In genomic region chr1:228225740-228226139, GRCh38 we compare ENCODE assay signal across 28 cellular contexts.
"Had no signal": no experiment of that assay in that cellular context is flagged by ENCODE, and none has a peak within 500 bp of the region (broad histone marks: within the 10 kb centered on the region; RNA-seq: fewer than 3 reads in every experiment).

No MANE protein-coding gene starts in this region.

- H3K4me3 Mint-ChIP-seq: naive thymus-derived CD4-positive, alpha-beta T cell; nephron; neural progenitor cell; stimulated activated naive B cell treated with anti-CD40 and anti-IgM and Interleukin-4, amounts not matched to agents 10 μg/mL and 1 μg/mL and 100 μg/mL, for 72 hours; stimulated activated naive CD8-positive, alpha-beta T cell treated with anti-CD3 and anti-CD28 coated beads, Interleukin-15, Interleukin-2, amounts not matched to agents 100 ng/mL and 50 ng/mL, for 24 hours had no signal

- H3K4me1 Mint-ChIP-seq: nephron had no signal

- H3K36me3 ChIP-seq: neural progenitor cell, thoracic aorta had no signal

- H3K9me3 ChIP-seq: prostate gland had no signal

- H3K27ac ChIP-seq: dorsolateral prefrontal cortex, epithelial cell of prostate, foreskin keratinocyte, neural progenitor cell, parathyroid adenoma, prostate gland, sigmoid colon, skin epidermis, spleen, thoracic aorta, tibial nerve, upper lobe of left lung had no signal

- H3K27me3 ChIP-seq: dorsolateral prefrontal cortex, foreskin keratinocyte, heart right ventricle, neural progenitor cell, sigmoid colon, spleen, tibial nerve, upper lobe of left lung had no signal

- H3K27me3 Mint-ChIP-seq: naive thymus-derived CD4-positive, alpha-beta T cell; stimulated activated naive B cell treated with anti-CD40 and anti-IgM and Interleukin-4, amounts not matched to agents 10 μg/mL and 1 μg/mL and 100 μg/mL, for 72 hours; stimulated activated naive CD8-positive, alpha-beta T cell treated with anti-CD3 and anti-CD28 coated beads, Interleukin-15, Interleukin-2, amounts not matched to agents 100 ng/mL and 50 ng/mL, for 24 hours had no signal

- H3K4me3 ChIP-seq: dorsolateral prefrontal cortex, heart right ventricle, neural progenitor cell, prostate gland, sigmoid colon, skin epidermis, spleen, thoracic aorta, tibial nerve, upper lobe of left lung had no signal

- ATAC-seq: esophagus mucosa; foreskin keratinocyte; left colon; naive thymus-derived CD4-positive, alpha-beta T cell; right cardiac atrium; stimulated activated naive B cell treated with anti-CD40 and anti-IgM and Interleukin-4, amounts not matched to agents 10 μg/mL and 1 μg/mL and 100 μg/mL, for 72 hours had no signal

- DNase-seq: cerebellar nuclear complex; dorsolateral prefrontal cortex; effector CD4-positive, alpha-beta T cell; foreskin keratinocyte; glutamatergic neuron; heart right ventricle; hippocampal formation; kidney glomerular epithelial cell; left colon; mesenchymal stem cell; midbrain; naive thymus-derived CD4-positive, alpha-beta T cell; right cardiac atrium; sigmoid colon; spleen; stimulated activated CD4-positive, alpha-beta T cell treated with anti-CD3 and anti-CD28 coated beads, Interleukin-4, amount 100 ng/mL, for 4 hours; stimulated activated naive B cell treated with anti-CD40 and anti-IgM and Interleukin-4, amounts not matched to agents 10 μg/mL and 1 μg/mL and 100 μg/mL, for 72 hours; upper lobe of left lung had no signal

- H3K4me1 ChIP-seq: neural progenitor cell, parathyroid adenoma, prostate gland, sigmoid colon, spleen, tibial nerve had no signal

- H3K27ac Mint-ChIP-seq: naive thymus-derived CD4-positive, alpha-beta T cell; nephron; neural progenitor cell; stimulated activated naive B cell treated with anti-CD40 and anti-IgM and Interleukin-4, amounts not matched to agents 10 μg/mL and 1 μg/mL and 100 μg/mL, for 72 hours; stimulated activated naive CD8-positive, alpha-beta T cell treated with anti-CD3 and anti-CD28 coated beads, Interleukin-15, Interleukin-2, amounts not matched to agents 100 ng/mL and 50 ng/mL, for 24 hours had no signal
